Comparison of ENCODE assay signal across 1 cellular context in genomic region chr14:74881425-74882102, GRCh38.
A peak's percentile ranks its signal among the peaks of the same experiment; 100 is the strongest.
TF ChIP-seq lines count a peak whose summit lies in the region.

DLST (plus strand) TSS chr14:74881916; CDS start chr14:74881954, 38 bp downstream.

TF ChIP-seq in HepG2, 621 proteins besides CTCF, POLR2A, EP300 and RAD21 (continued from another document and continues in another):
- TF ChIP-seq RERE (CRISPR knock-in tag; IDR thresholded peaks at IDR 0.05; ENCODE audit: low read depth) (peak; percentile 15; the same call in 1 of the 2 replicates), SOX13 (IDR thresholded peaks at IDR 0.05) (no peak), SOX13 (CRISPR knock-in tag; conservative IDR thresholded peaks at IDR 0.05 in 1 of 2, IDR thresholded peaks at IDR 0.05 in 1 of 2) (peak in 1 of 2 experiments; percentile 51; a peak in 1 of 4 replicates), ZNF451 (CRISPR knock-in tag; IDR thresholded peaks at IDR 0.05) (peak; percentile 95), ZNF781 (CRISPR knock-in tag; IDR thresholded peaks at IDR 0.05; ENCODE audit: borderline replicate concordance, not compliant biosample characterization) (no peak), MAZ (IDR thresholded peaks at IDR 0.05; ENCODE audit: borderline replicate concordance, low read depth, low read length) (no peak), MAZ (CRISPR knock-in tag; IDR thresholded peaks at IDR 0.05; ENCODE audit: low read depth) (peak; percentile 62; the same call in 1 of the 2 replicates), MTERF4 (CRISPR knock-in tag; IDR thresholded peaks at IDR 0.05) (no peak), BCL6 (CRISPR knock-in tag; IDR thresholded peaks at IDR 0.05) (peak; percentile 55), THAP11 (CRISPR knock-in tag; IDR thresholded peaks at IDR 0.05) (peak; percentile 88), GLMP (CRISPR knock-in tag; IDR thresholded peaks at IDR 0.05; ENCODE audit: borderline replicate concordance) (no peak), ZNF558 (CRISPR knock-in tag; IDR thresholded peaks at IDR 0.05; ENCODE audit: borderline replicate concordance) (peak; percentile 86), AHR (CRISPR knock-in tag; IDR thresholded peaks at IDR 0.05) (peak; percentile 81; the same call in 1 of the 2 replicates), TBL1XR1 (IDR thresholded peaks at IDR 0.05; ENCODE audit: borderline replicate concordance, low read length, partially characterized antibody) (peak; percentile 4), ZNF703 (CRISPR knock-in tag; IDR thresholded peaks at IDR 0.05; ENCODE audit: borderline replicate concordance) (no peak), ZNF362 (CRISPR knock-in tag; IDR thresholded peaks at IDR 0.05; ENCODE audit: borderline replicate concordance) (no peak), NR3C1 (CRISPR knock-in tag; IDR thresholded peaks at IDR 0.05) (no peak), ZNF629 (CRISPR knock-in tag; conservative IDR thresholded peaks at IDR 0.05) (0 out of 2 replicates have a peak, but pooled peaks have one; percentile 11), ZNF674 (CRISPR knock-in tag; IDR thresholded peaks at IDR 0.05; ENCODE audit: low read depth) (no peak), BORCS8-MEF2B (CRISPR knock-in tag; IDR thresholded peaks at IDR 0.05) (peak; percentile 78; the same call in 1 of the 2 replicates), PHF21A (CRISPR knock-in tag; IDR thresholded peaks at IDR 0.05) (peak; percentile 81), ZNF788 (CRISPR knock-in tag; IDR thresholded peaks at IDR 0.05; ENCODE audit: borderline replicate concordance) (peak; percentile 88), ZFP91 (CRISPR knock-in tag; IDR thresholded peaks at IDR 0.05; ENCODE audit: borderline replicate concordance) (peak; percentile 90), XRCC5 (optimal IDR thresholded peaks at IDR 0.05; ENCODE audit: low read length) (peak; percentile 81), PHF20 (CRISPR knock-in tag; IDR thresholded peaks at IDR 0.05) (peak; percentile 84), FOXC1 (CRISPR knock-in tag; IDR thresholded peaks at IDR 0.05; ENCODE audit: borderline replicate concordance) (peak; percentile 89), ZFAT (CRISPR knock-in tag; conservative IDR thresholded peaks at IDR 0.05) (no peak), HOXA7 (CRISPR knock-in tag; IDR thresholded peaks at IDR 0.05) (peak; percentile 49; the same call in 1 of the 2 replicates), ZNF770 (CRISPR knock-in tag; IDR thresholded peaks at IDR 0.05) (peak; percentile 26; the same call in 1 of the 2 replicates), MBD4 (IDR thresholded peaks at IDR 0.05; ENCODE audit: borderline replicate concordance, low read length) (no peak), ZKSCAN1 (IDR thresholded peaks at IDR 0.05; ENCODE audit: low read length) (no peak), ZZZ3 (CRISPR knock-in tag; IDR thresholded peaks at IDR 0.05; ENCODE audit: borderline replicate concordance) (no peak; the same call in 1 of the 2 replicates), ZNF782 (CRISPR knock-in tag; IDR thresholded peaks at IDR 0.05; ENCODE audit: borderline replicate concordance) (no peak), CBX5 (CRISPR knock-in tag; IDR thresholded peaks at IDR 0.05; ENCODE audit: borderline replicate concordance) (peak; percentile 73; the same call in 1 of the 2 replicates), CAMTA2 (CRISPR knock-in tag; IDR thresholded peaks at IDR 0.05; ENCODE audit: borderline replicate concordance) (no peak), ZNF205 (CRISPR knock-in tag; IDR thresholded peaks at IDR 0.05) (peak; percentile 77), REL (CRISPR knock-in tag; conservative IDR thresholded peaks at IDR 0.05) (0 out of 2 replicates have a peak, but pooled peaks have one; percentile 64), ZNF431 (CRISPR knock-in tag; IDR thresholded peaks at IDR 0.05; ENCODE audit: borderline replicate concordance, low read depth) (peak; percentile 83), ZBTB7B (CRISPR knock-in tag; IDR thresholded peaks at IDR 0.05) (peak; percentile 87), SAP130 (CRISPR knock-in tag; IDR thresholded peaks at IDR 0.05; ENCODE audit: low read depth) (peak; percentile 85), XBP1 (CRISPR knock-in tag; IDR thresholded peaks at IDR 0.05) (no peak)
- TF ChIP-seq, protein P1, sequence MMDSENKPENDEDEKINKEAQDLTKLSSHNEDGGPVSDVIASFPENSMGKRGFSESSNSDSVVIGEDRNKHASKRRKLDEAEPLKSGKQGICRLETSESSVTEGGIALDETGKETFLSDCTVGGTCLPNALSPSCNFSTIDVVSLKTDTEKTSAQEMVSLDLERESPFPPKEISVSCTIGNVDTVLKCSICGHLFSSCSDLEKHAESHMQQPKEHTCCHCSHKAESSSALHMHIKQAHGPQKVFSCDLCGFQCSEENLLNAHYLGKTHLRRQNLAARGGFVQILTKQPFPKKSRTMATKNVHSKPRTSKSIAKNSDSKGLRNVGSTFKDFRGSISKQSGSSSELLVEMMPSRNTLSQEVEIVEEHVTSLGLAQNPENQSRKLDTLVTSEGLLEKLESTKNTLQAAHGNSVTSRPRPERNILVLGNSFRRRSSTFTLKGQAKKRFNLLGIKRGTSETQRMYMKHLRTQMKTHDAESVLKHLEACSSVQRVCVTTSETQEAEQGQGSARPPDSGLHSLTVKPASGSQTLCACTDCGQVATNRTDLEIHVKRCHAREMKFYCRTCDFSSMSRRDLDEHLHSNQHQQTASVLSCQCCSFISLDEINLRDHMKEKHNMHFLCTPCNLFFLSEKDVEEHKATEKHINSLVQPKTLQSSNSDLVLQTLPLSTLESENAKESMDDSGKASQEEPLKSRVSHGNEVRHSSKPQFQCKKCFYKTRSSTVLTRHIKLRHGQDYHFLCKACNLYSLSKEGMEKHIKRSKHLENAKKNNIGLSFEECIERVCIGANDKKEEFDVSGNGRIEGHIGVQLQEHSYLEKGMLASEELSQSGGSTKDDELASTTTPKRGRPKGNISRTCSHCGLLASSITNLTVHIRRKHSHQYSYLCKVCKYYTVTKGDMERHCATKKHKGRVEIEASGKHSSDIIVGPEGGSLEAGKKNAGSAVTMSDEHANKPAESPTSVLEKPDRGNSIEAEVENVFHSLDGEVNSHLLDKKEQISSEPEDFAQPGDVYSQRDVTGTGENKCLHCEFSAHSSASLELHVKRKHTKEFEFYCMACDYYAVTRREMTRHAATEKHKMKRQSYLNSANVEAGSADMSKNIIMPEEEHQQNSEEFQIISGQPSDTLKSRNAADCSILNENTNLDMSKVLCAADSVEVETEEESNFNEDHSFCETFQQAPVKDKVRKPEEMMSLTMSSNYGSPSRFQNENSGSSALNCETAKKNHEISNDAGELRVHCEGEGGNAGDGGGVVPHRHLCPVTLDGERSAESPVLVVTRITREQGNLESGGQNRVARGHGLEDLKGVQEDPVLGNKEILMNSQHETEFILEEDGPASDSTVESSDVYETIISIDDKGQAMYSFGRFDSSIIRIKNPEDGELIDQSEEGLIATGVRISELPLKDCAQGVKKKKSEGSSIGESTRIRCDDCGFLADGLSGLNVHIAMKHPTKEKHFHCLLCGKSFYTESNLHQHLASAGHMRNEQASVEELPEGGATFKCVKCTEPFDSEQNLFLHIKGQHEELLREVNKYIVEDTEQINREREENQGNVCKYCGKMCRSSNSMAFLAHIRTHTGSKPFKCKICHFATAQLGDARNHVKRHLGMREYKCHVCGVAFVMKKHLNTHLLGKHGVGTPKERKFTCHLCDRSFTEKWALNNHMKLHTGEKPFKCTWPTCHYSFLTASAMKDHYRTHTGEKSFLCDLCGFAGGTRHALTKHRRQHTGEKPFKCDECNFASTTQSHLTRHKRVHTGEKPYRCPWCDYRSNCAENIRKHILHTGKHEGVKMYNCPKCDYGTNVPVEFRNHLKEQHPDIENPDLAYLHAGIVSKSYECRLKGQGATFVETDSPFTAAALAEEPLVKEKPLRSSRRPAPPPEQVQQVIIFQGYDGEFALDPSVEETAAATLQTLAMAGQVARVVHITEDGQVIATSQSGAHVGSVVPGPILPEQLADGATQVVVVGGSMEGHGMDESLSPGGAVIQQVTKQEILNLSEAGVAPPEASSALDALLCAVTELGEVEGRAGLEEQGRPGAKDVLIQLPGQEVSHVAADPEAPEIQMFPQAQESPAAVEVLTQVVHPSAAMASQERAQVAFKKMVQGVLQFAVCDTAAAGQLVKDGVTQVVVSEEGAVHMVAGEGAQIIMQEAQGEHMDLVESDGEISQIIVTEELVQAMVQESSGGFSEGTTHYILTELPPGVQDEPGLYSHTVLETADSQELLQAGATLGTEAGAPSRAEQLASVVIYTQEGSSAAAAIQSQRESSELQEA (CRISPR knock-in tag; IDR thresholded peaks at IDR 0.05; ENCODE audit: not compliant biosample characterization), result peak; percentile 71
